Comparison of ENCODE assay signal across 8 cellular contexts in genomic region chr11:72413914-72414628, GRCh38. TPM values are rescaled to one million over a fixed set of nuclear protein-coding genes. Genes with fewer than 3 reads are reported as not detected.
DNase-seq lines count a peak whose midpoint lies in the region; ATAC-seq and TF ChIP-seq lines count a peak whose summit lies in the region.

No MANE protein-coding gene starts in this region.

- H3K27ac Mint-ChIP-seq in activated naive CD8-positive, alpha-beta T cell treated with anti-CD3 and anti-CD28 coated beads for 36 hours: no peak overlapping the region

- no peaks in the 10 kb centered on the region for H3F3A ChIP-seq in SU-DHL-6 (ENCODE audit: insufficient read depth)

- H3K4me3 Mint-ChIP-seq in activated naive CD8-positive, alpha-beta T cell treated with anti-CD3 and anti-CD28 coated beads for 36 hours: no peak overlapping the region

- TF ChIP-seq CTCF in SU-DHL-6 (IDR thresholded peaks at IDR 0.05; ENCODE audit: insufficient read depth, low read length, poor library complexity, severe bottlenecking) (peak; percentile 90), prostate gland (IDR thresholded peaks at IDR 0.05) (peak; percentile 27 to 89 (median 84)), vagina (IDR thresholded peaks at IDR 0.05) (peak; percentile 43 to 64 (median 61))

- no peak overlapping the region for H3K9ac ChIP-seq in SU-DHL-6 (ENCODE audit: low read length)

- no peaks in the 10 kb centered on the region for H3K9me2 ChIP-seq in SU-DHL-6 (replicated peaks; ENCODE audit: insufficient read depth, low read length)

- H3K27me3 ChIP-seq in SU-DHL-6 (ENCODE audit: low read length): no peaks in the 10 kb centered on the region
- no peaks in the 10 kb centered on the region for H3K27me3 ChIP-seq in prostate gland (replicated peaks; ENCODE audit: insufficient read depth)
- H3K27me3 ChIP-seq in vagina: no peaks in the 10 kb centered on the region

- TF ChIP-seq POLR2A in prostate gland (IDR thresholded peaks at IDR 0.05) (no peak), vagina (IDR thresholded peaks at IDR 0.05) (no peak)

- no peaks in the 10 kb centered on the region for H3K9me3 Mint-ChIP-seq in activated naive CD8-positive, alpha-beta T cell treated with anti-CD3 and anti-CD28 coated beads for 36 hours

- 25% methylated on average over 3 of the region's 3 CpGs for WGBS in prostate gland

- no peak overlapping the region for H3K27ac ChIP-seq in SU-DHL-6 (ENCODE audit: low read depth, low read length)
- H3K27ac ChIP-seq in prostate gland: peak overlapping the region in 1 of 2 donors; percentile 30
- H3K27ac ChIP-seq in vagina: no peak overlapping the region

- H3K4me3 ChIP-seq in SU-DHL-6 (ENCODE audit: insufficient read depth, low read length, poor library complexity, severe bottlenecking): no peak overlapping the region
- no peak overlapping the region for H3K4me3 ChIP-seq in prostate gland
- H3K4me3 ChIP-seq in vagina: no peak overlapping the region

- peaks cover 29% of the 10 kb centered on the region for H3K4me1 Mint-ChIP-seq in activated naive CD8-positive, alpha-beta T cell treated with anti-CD3 and anti-CD28 coated beads for 36 hours

- ATAC-seq in GM18907 (IDR thresholded peaks at IDR 0.05; ENCODE audit: unreplicated experiment) (peak; percentile 53), Right ventricle myocardium superior (ENCODE audit: poor library complexity) (peak; percentile 83)

- H3K79me2 ChIP-seq in SU-DHL-6 (ENCODE audit: insufficient read depth, low read length): peaks cover 48% of the 10 kb centered on the region

- H3K4me1 ChIP-seq in prostate gland (replicated peaks) (no peaks in the 10 kb centered on the region), vagina (peaks cover 11% of the 10 kb centered on the region)

- DNase-seq in A172 (ENCODE audit: low spot score) (peak; percentile 78), NCI-H1417 (lab: John Stamatoyannopoulos, UW) (peak; percentile 86 to 96 (median 86)), Right ventricle myocardium superior (peak; percentile 92), prostate gland (ENCODE audit: low spot score) (peak; percentile 83), vagina (ENCODE audit: extremely low spot score in 2 of 2) (no peak)
- DNase-seq in activated naive CD8-positive, alpha-beta T cell treated with anti-CD3 and anti-CD28 coated beads for 36 hours: peak; percentile 72

- no peaks in the 10 kb centered on the region for H3K27me3 Mint-ChIP-seq in activated naive CD8-positive, alpha-beta T cell treated with anti-CD3 and anti-CD28 coated beads for 36 hours

- no peak overlapping the region for H2AFZ ChIP-seq in SU-DHL-6 (ENCODE audit: low read depth, low read length, severe bottlenecking)

- H4K20me1 ChIP-seq in SU-DHL-6 (ENCODE audit: low read depth, low read length): no peaks in the 10 kb centered on the region

- H3K36me3 Mint-ChIP-seq in activated naive CD8-positive, alpha-beta T cell treated with anti-CD3 and anti-CD28 coated beads for 36 hours: peaks cover 1% of the 10 kb centered on the region

- H3K36me3 ChIP-seq in SU-DHL-6 (ENCODE audit: low read length) (no peaks in the 10 kb centered on the region), prostate gland (no peaks in the 10 kb centered on the region), vagina (no peaks in the 10 kb centered on the region)

- no peaks in the 10 kb centered on the region for H3K9me3 ChIP-seq in SU-DHL-6 (ENCODE audit: insufficient read depth, low read length)
- no peaks in the 10 kb centered on the region for H3K9me3 ChIP-seq in prostate gland
- H3K9me3 ChIP-seq in vagina: no peaks in the 10 kb centered on the region

- H3K4me2 ChIP-seq in SU-DHL-6 (ENCODE audit: low read depth, low read length, poor library complexity, severe bottlenecking): no peak overlapping the region

- intact Hi-C loops in Right ventricle myocardium superior (cut with DNase I) (no loop called here), prostate gland (cut with DNase I) (no loop called here), vagina (cut with DNase I) (loop anchor here (10.0 kb wide), 1 partner anchor 269 kb away; no protein-coding TSS in a partner anchor)

RNA-seq across cellular contexts. Expression of gene CLPB, which starts 20.3 kb away (rescaled TPM):
- total RNA-seq in A172 (2014; rRNA removed; shearing (Covaris generic)): 41.7 and 48.8 TPM in 2 replicates
- total RNA-seq in activated naive CD8-positive, alpha-beta T cell treated with anti-CD3 and anti-CD28 coated beads for 36 hours: 10 to 100 TPM; 37.8 to 39.2 TPM
- 16.1 TPM for total RNA-seq in Right ventricle myocardium superior
- total RNA-seq in prostate gland: 10 to 100 TPM; 14.9 to 47.0 TPM
- 15.0 TPM for total RNA-seq in vagina

Comparison
In these comparisons a context has a peak if more than half of its experiments do, and no peak if none do; other contexts are left out.
1. DNase-seq: peak in A172 (single experiment), NCI-H1417 (3 of 3), activated naive CD8-positive, alpha-beta T cell treated with anti-CD3 and anti-CD28 coated beads for 36 hours (single experiment), Right ventricle myocardium superior (single experiment) and prostate gland (single experiment); none in vagina (0 of 2).
2. Peak in every context shown above with its lines, with median percentiles within 50 percentile points of each other: CTCF ChIP-seq.